ENCODE assay signal across 1 cellular context in the genomic region with DNA sequence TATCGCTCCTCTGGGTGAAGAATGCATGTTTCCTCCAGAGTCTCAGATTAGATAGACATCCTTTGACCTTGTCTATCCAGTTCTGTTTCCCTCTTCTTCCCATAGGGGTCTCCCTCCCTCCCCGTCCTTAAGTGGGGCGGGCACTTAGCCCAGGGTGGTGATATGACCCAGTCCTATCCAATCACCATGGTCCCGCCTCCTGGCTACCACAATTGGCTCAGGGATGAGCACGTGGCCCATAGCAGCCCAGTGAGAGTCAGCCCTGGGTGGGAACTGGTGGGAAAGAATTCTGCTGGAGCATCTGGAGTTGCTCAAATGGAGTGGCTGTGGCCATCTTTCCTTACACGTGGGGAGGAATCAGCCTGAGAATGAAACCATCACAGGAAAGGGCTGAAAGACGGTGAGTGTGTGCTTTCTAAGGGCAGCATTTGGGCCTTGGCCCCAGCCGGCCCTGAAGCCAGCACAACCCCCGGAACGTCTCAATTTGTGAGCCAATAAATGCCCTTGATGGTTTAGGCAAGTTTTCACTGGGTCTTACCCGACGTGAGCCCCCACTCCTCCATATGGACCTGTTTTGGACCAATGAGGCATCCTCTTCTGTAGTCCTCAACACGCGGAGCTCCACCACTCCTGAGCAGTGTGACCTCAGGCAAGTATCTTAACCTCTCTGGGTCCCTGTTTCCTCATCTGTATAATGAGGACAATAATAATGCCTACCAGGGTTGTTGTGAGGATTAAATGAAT.
TF ChIP-seq lines count a peak whose summit lies in the region.

No MANE protein-coding gene starts in this region.

TF ChIP-seq in IMR-90, 13 proteins besides CTCF, POLR2A, EP300 and RAD21:
- TF ChIP-seq, protein P1, sequence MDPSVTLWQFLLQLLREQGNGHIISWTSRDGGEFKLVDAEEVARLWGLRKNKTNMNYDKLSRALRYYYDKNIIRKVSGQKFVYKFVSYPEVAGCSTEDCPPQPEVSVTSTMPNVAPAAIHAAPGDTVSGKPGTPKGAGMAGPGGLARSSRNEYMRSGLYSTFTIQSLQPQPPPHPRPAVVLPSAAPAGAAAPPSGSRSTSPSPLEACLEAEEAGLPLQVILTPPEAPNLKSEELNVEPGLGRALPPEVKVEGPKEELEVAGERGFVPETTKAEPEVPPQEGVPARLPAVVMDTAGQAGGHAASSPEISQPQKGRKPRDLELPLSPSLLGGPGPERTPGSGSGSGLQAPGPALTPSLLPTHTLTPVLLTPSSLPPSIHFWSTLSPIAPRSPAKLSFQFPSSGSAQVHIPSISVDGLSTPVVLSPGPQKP (IDR thresholded peaks at IDR 0.05; ENCODE audit: borderline replicate concordance, low read depth, low read length), result no peak
- TF ChIP-seq MXI1 (IDR thresholded peaks at IDR 0.05; ENCODE audit: borderline replicate concordance, low read depth, low read length), result no peak
- TF ChIP-seq RCOR1 (IDR thresholded peaks at IDR 0.05; ENCODE audit: insufficient replicate concordance, low read length), result no peak
- TF ChIP-seq, protein P2, sequence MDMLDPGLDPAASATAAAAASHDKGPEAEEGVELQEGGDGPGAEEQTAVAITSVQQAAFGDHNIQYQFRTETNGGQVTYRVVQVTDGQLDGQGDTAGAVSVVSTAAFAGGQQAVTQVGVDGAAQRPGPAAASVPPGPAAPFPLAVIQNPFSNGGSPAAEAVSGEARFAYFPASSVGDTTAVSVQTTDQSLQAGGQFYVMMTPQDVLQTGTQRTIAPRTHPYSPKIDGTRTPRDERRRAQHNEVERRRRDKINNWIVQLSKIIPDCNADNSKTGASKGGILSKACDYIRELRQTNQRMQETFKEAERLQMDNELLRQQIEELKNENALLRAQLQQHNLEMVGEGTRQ (IDR thresholded peaks at IDR 0.05; ENCODE audit: low read depth, low read length), result peak; percentile 94
- no peak for TF ChIP-seq CEBPB (IDR thresholded peaks at IDR 0.05; ENCODE audit: low read depth, low read length)
